Comparison of ENCODE assay signal across 10 cellular contexts in the genomic region with DNA sequence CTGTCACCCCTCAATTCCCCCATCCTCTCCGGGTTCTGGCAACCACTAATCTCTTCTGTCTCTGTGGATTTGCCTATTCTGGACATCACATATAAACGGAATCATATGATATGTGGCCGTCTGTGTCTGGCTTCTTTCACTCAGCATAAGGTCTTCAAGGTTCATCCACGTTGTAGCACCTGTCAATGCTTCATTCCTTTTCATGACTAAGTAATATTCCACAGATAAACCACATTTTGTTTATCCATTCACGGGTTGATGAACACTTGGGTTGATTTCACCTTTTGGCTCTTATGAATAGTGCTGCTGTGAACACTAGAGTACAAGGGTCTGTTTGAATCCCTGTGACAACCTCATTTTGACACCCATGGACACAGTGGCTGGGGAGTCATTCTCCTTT. TPM values are rescaled to one million over a fixed set of nuclear protein-coding genes. Genes with fewer than 3 reads are reported as not detected.
"Had no signal": no experiment of that assay in that cellular context is flagged by ENCODE, and none has a peak within 500 bp of the region (broad histone marks: within the 10 kb centered on the region; RNA-seq: fewer than 3 reads in every experiment).

No MANE protein-coding gene starts in this region.

- H3K9ac ChIP-seq: GM23248, KMS-11 had no signal

- H3K4me3 ChIP-seq: GM23248 had no signal

- DNase-seq: GM23248, GOT3, H9, HCEC 1CT, HFFc6, IMR-90, KBM-7 had no signal

- H2AFZ ChIP-seq: GM23248 had no signal

- H3K27ac ChIP-seq: GM23248, KMS-11 had no signal

- FAIRE-seq: H54, HTR-8/SVneo had no signal

RNA-seq across cellular contexts. Expression of gene TESC, which starts 10.7 kb away (rescaled TPM):
- total RNA-seq: GM23248, HFFc6 had no signal
